ENCODE assay signal across 22 cellular contexts in the genomic region with DNA sequence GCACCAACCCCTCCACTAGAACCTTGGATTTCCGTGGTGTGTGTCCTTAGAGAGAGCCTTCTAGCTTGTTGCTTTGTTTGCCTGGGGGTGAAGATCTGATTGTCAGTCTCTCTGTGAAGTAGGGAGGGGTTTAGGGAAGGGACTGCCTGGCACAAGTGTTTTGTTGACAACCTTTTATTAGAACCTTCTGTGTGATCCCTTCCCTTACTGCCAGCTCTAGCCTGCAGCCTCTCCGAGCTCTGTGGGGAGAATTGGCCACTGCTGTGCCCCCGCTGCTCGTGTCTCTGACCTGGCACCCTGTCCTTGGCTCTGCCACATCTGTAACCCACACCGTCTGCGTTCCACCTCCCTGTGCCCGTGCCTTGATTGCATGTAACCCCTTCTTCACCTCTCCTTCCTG. TPM values are rescaled to one million over a fixed set of nuclear protein-coding genes. Genes with fewer than 3 reads are reported as not detected.
DNase-seq lines count a peak whose midpoint lies in the region; ATAC-seq lines count a peak whose summit lies in the region.
"Had no signal": no experiment of that assay in that cellular context is flagged by ENCODE, and none has a peak within 500 bp of the region (broad histone marks: within the 10 kb centered on the region; RNA-seq: fewer than 3 reads in every experiment).

No MANE protein-coding gene starts in this region.

- peaks cover 6 to 12% (median 8%) of the 10 kb centered on the region in 3 donors for H3K4me1 ChIP-seq in skeletal muscle tissue (ENCODE audit: control insufficient read depth in 3 of 3, insufficient read depth in 3 of 3, low read length in 3 of 3)
- H3K4me1 ChIP-seq: SJCRH30, uterus had no signal

- H3K27me3 ChIP-seq in H7 (ENCODE audit: control insufficient read depth, insufficient read depth, low read length) (no peaks in the 10 kb centered on the region), skeletal muscle tissue (ENCODE audit: control insufficient read depth in 3 of 3, insufficient read depth in 3 of 3, low read length in 3 of 3) (peaks cover 0 to 5% (median 3%) of the 10 kb centered on the region in 3 donors)
- H3K27me3 ChIP-seq: brain microvascular endothelial cell, SJCRH30 had no signal

- DNase-seq in H7 = peak; percentile 2
- DNase-seq in caudate nucleus (lab: John Stamatoyannopoulos, UW) = peak in 8 of 61 donors; percentile 14 to 42 (median 28)
- DNase-seq in medulla oblongata (ENCODE audit: extremely low spot score) = peak; percentile 74
- no peak for DNase-seq in HuH-7 (ENCODE audit: low spot score)
- DNase-seq: ACHN; activated CD4-positive, alpha-beta T cell treated with anti-CD3 and anti-CD28 coated beads for 4 hours; amniotic stem cell; brain microvascular endothelial cell; DMS153; effector CD8-positive, alpha-beta T cell; naive thymus-derived CD4-positive, alpha-beta T cell; NCI-H748 treated with DMSO at 0.1 percent for 48 hours; SJCRH30; stimulated activated naive CD4-positive, alpha-beta T cell treated with Interleukin-2 at 50 U/mL for 16 hours; T1000; uterus had no signal

- H3K9ac ChIP-seq in skeletal muscle tissue (ENCODE audit: low read depth in 1 of 3, low read length in 3 of 3) = peak overlapping the region in 2 of 3 donors; percentile 11 to 55

- ATAC-seq in GM19328 (IDR thresholded peaks at IDR 0.05; ENCODE audit: unreplicated experiment) (no peak), GM18498 (IDR thresholded peaks at IDR 0.05; ENCODE audit: unreplicated experiment) (no peak)
- ATAC-seq: GM12878; naive thymus-derived CD4-positive, alpha-beta T cell had no signal

- H3K4me3 ChIP-seq in H7 (ENCODE audit: insufficient read depth, low read depth, low read length) (no peak overlapping the region), skeletal muscle tissue (ENCODE audit: low read length in 3 of 3) (peak overlapping the region in 2 of 3 donors; percentile 8)
- H3K4me3 ChIP-seq: GM12878, SJCRH30, thoracic aorta, uterus had no signal

- peaks cover 0 to 7% (median 0%) of the 10 kb centered on the region in 3 donors for H3K9me3 ChIP-seq in skeletal muscle tissue (ENCODE audit: control insufficient read depth in 3 of 3, low read length in 3 of 3)

- H3K27ac ChIP-seq in caudate nucleus (ENCODE audit: low read depth, low read length) = peak overlapping the region; percentile 87
- no peak overlapping the region for H3K27ac ChIP-seq in skeletal muscle tissue (ENCODE audit: low read depth, low read length)
- H3K27ac ChIP-seq: brain microvascular endothelial cell, SJCRH30, thoracic aorta, uterus, VCaP had no signal

- H3K36me3 ChIP-seq in H7 (replicated peaks; ENCODE audit: control insufficient read depth, insufficient read depth, low read length) = no peaks in the 10 kb centered on the region
- no peaks in the 10 kb centered on the region for H3K36me3 ChIP-seq in skeletal muscle tissue (ENCODE audit: control insufficient read depth in 3 of 3, insufficient read depth in 3 of 3, low read length in 3 of 3)
- H3K36me3 ChIP-seq: brain microvascular endothelial cell, SJCRH30, thoracic aorta, uterus had no signal

RNA-seq across cellular contexts. Expression of gene PCSK6, which starts 30.9 kb away (rescaled TPM):
- total RNA-seq in H7 (2014; rRNA removed; shearing (Covaris generic)) = 3.9 and 4.7 TPM in 2 replicates
- total RNA-seq in skeletal muscle tissue = 11.5 TPM
